8 cellular contexts compared by ENCODE assay signal in genomic region chr10:63522129-63522687, GRCh38. TPM values are rescaled to one million over a fixed set of nuclear protein-coding genes. Genes with fewer than 3 reads are reported as not detected.
DNase-seq lines count a peak whose midpoint lies in the region; ATAC-seq and TF ChIP-seq lines count a peak whose summit lies in the region.

No MANE protein-coding gene starts in this region.

- H3K4me3 ChIP-seq in iPS-11a (ENCODE audit: low read depth, low read length) = peak overlapping the region; percentile 77
- H3K4me3 ChIP-seq in skeletal muscle satellite cell (ENCODE audit: low read length) = peak overlapping the region; percentile 91

- H3K4me1 ChIP-seq in skeletal muscle satellite cell (ENCODE audit: control insufficient read depth, insufficient read depth, low read length) = peaks cover 17% of the 10 kb centered on the region

- H3K36me3 Mint-ChIP-seq in activated naive CD4-positive, alpha-beta T cell treated with anti-CD3 and anti-CD28 coated beads, Interleukin-2, amount 50 U/mL, for 72 hours = peaks cover 7 to 13% of the 10 kb centered on the region in 2 donors

- peak in 1 of 2 donors; percentile 23 for ATAC-seq in activated naive CD4-positive, alpha-beta T cell treated with anti-CD3 and anti-CD28 coated beads, Interleukin-2, amount 50 U/mL, for 72 hours
- no peak for ATAC-seq in HG03442 (IDR thresholded peaks at IDR 0.05; ENCODE audit: unreplicated experiment)

- no peaks in the 10 kb centered on the region for H3K36me3 ChIP-seq in skeletal muscle satellite cell (ENCODE audit: insufficient read depth, low read length)

- no peaks in the 10 kb centered on the region for H3K27me3 ChIP-seq in skeletal muscle satellite cell (ENCODE audit: control insufficient read depth, insufficient read depth, low read length)

- no peaks in the 10 kb centered on the region for H3K9me3 ChIP-seq in skeletal muscle satellite cell (replicated peaks; ENCODE audit: low read length)

- DNase-seq in GM10266 (ENCODE audit: extremely low spot score) (peak; percentile 56), MV-4-11 (lab: John Stamatoyannopoulos, UW) (peak; percentile 28), cortex of kidney (lab: John Stamatoyannopoulos, UW) (no peak), glomerular visceral epithelial cell (ENCODE audit: extremely low spot score) (no peak)
- DNase-seq in activated naive CD4-positive, alpha-beta T cell treated with anti-CD3 and anti-CD28 coated beads, Interleukin-2, amount 50 U/mL, for 72 hours (ENCODE audit: low spot score in 2 of 2) = no peak

- no peaks in the 10 kb centered on the region for H3K9me3 Mint-ChIP-seq in activated naive CD4-positive, alpha-beta T cell treated with anti-CD3 and anti-CD28 coated beads, Interleukin-2, amount 50 U/mL, for 72 hours

- H3K27ac Mint-ChIP-seq in activated naive CD4-positive, alpha-beta T cell treated with anti-CD3 and anti-CD28 coated beads, Interleukin-2, amount 50 U/mL, for 72 hours = peak overlapping the region; percentile 90 to 93

- peak overlapping the region; percentile 92 for H3K4me2 ChIP-seq in skeletal muscle satellite cell (ENCODE audit: low read length)

- TF ChIP-seq CTCF in GM10266 (IDR thresholded peaks at IDR 0.05; ENCODE audit: control insufficient read depth, insufficient read depth, low read depth, missing control alignments) = no peak

- H3K9ac ChIP-seq in skeletal muscle satellite cell (ENCODE audit: low read depth, low read length) = peak overlapping the region; percentile 98

RNA-seq across cellular contexts. Expression of gene REEP3, which starts 1.0 kb away (rescaled TPM):
- 10 to 100 TPM in 1 of 2 donors, 1 to 10 TPM in 1; 6.9 to 15.6 TPM for total RNA-seq in activated naive CD4-positive, alpha-beta T cell treated with anti-CD3 and anti-CD28 coated beads, Interleukin-2, amount 50 U/mL, for 72 hours
- total RNA-seq in skeletal muscle satellite cell (2012; rRNA removed) = 43.9 and 50.7 TPM in 2 replicates

RNA-seq across cellular contexts. Expression of gene JMJD1C, which starts 56.4 kb away (rescaled TPM):
- total RNA-seq in activated naive CD4-positive, alpha-beta T cell treated with anti-CD3 and anti-CD28 coated beads, Interleukin-2, amount 50 U/mL, for 72 hours = 10 to 100 TPM; 62.5 to 68.7 TPM
- 68.2 and 74.9 TPM in 2 replicates for total RNA-seq in skeletal muscle satellite cell (2012; rRNA removed)

Comparison
In these comparisons a context has a peak if more than half of its experiments do, and no peak if none do; other contexts are left out.
1. DNase-seq: peak in GM10266 (single experiment) and MV-4-11 (single experiment); none in activated naive CD4-positive, alpha-beta T cell treated with anti-CD3 and anti-CD28 coated beads, Interleukin-2, amount 50 U/mL, for 72 hours (0 of 2), cortex of kidney (single experiment) and glomerular visceral epithelial cell (single experiment).